ENCODE assay signal across 8 cellular contexts in genomic region chr7:91940171-91940570, GRCh38. TPM values are rescaled to one million over a fixed set of nuclear protein-coding genes. Genes with fewer than 3 reads are reported as not detected.
DNase-seq lines count a peak whose midpoint lies in the region; ATAC-seq and TF ChIP-seq lines count a peak whose summit lies in the region.

No MANE protein-coding gene starts in this region.

- H3K36me3 Mint-ChIP-seq in activated naive CD4-positive, alpha-beta T cell treated with anti-CD3 and anti-CD28 coated beads for 36 hours (ENCODE audit: low read depth) = peaks cover 4% of the 10 kb centered on the region
- H3K36me3 Mint-ChIP-seq in glutamatergic neuron (ENCODE audit: unreplicated experiment) (peaks cover 3% of the 10 kb centered on the region), osteocyte (ENCODE audit: unreplicated experiment) (no peaks in the 10 kb centered on the region)

- H3K27me3 Mint-ChIP-seq in activated naive CD4-positive, alpha-beta T cell treated with anti-CD3 and anti-CD28 coated beads for 36 hours (ENCODE audit: low read depth) = no peaks in the 10 kb centered on the region
- H3K27me3 Mint-ChIP-seq in glutamatergic neuron (ENCODE audit: unreplicated experiment) = peaks cover 8% of the 10 kb centered on the region
- H3K27me3 Mint-ChIP-seq in osteocyte (ENCODE audit: unreplicated experiment) = peaks cover 2% of the 10 kb centered on the region

- TF ChIP-seq CTCF in glutamatergic neuron (IDR thresholded peaks at IDR 0.05; ENCODE audit: partially characterized antibody, unreplicated experiment) (no peak), osteocyte (IDR thresholded peaks at IDR 0.05) (no peak)

- intact Hi-C loops in activated naive CD4-positive, alpha-beta T cell treated with anti-CD3 and anti-CD28 coated beads for 36 hours (cut with micrococcal nuclease) = loop anchor here (1.0 to 10.0 kb wide), 11 partner anchors 11 to 1595 kb away; partner anchors contain the start of genes CYP51A1, FZD1, GTPBP10 and LRRD1

- DNase-seq in NCI-H524 (lab: John Stamatoyannopoulos, UW) (peak; percentile 23 to 60), NCI-H524 treated with DMSO at 0.1 percent for 48 hours (lab: John Stamatoyannopoulos, UW) (no peak), NCI-H69 (lab: John Stamatoyannopoulos, UW) (peak; percentile 75), glutamatergic neuron (no peak), osteocyte (ENCODE audit: extremely low spot score, unreplicated experiment) (no peak)
- peak; percentile 68 for DNase-seq in activated naive CD4-positive, alpha-beta T cell treated with anti-CD3 and anti-CD28 coated beads for 36 hours

- H3K4me1 Mint-ChIP-seq in activated naive CD4-positive, alpha-beta T cell treated with anti-CD3 and anti-CD28 coated beads for 36 hours (ENCODE audit: low read depth) = peaks cover 25% of the 10 kb centered on the region
- peaks cover 10% of the 10 kb centered on the region for H3K4me1 Mint-ChIP-seq in glutamatergic neuron (ENCODE audit: low read depth, unreplicated experiment)
- H3K4me1 Mint-ChIP-seq in osteocyte (ENCODE audit: unreplicated experiment) = peaks cover 25% of the 10 kb centered on the region

- peak; percentile 25 for ATAC-seq in HG02852 (IDR thresholded peaks at IDR 0.05; ENCODE audit: unreplicated experiment)
- no peak for ATAC-seq in HG02588 (IDR thresholded peaks at IDR 0.05; ENCODE audit: unreplicated experiment)

- CTCF ChIA-PET in activated naive CD4-positive, alpha-beta T cell treated with anti-CD3 and anti-CD28 coated beads for 36 hours (lab: Charles Lee) = interaction anchor here (0.6 to 3.1 kb wide), 7 partner anchors 25 to 588 kb away, joined by 3 to 16 read pairs (median 4); partner anchors contain the start of genes GATAD1, MTERF1, PEX1 and RBM48

- H3K9me3 Mint-ChIP-seq in activated naive CD4-positive, alpha-beta T cell treated with anti-CD3 and anti-CD28 coated beads for 36 hours = no peaks in the 10 kb centered on the region
- H3K9me3 Mint-ChIP-seq in glutamatergic neuron (ENCODE audit: unreplicated experiment) (peaks cover 8% of the 10 kb centered on the region), osteocyte (ENCODE audit: unreplicated experiment) (no peaks in the 10 kb centered on the region)

- peak overlapping the region; percentile 90 for H3K4me3 Mint-ChIP-seq in activated naive CD4-positive, alpha-beta T cell treated with anti-CD3 and anti-CD28 coated beads for 36 hours
- H3K4me3 Mint-ChIP-seq in glutamatergic neuron (ENCODE audit: unreplicated experiment) = peak overlapping the region; percentile 94
- peak overlapping the region; percentile 85 for H3K4me3 Mint-ChIP-seq in osteocyte (ENCODE audit: unreplicated experiment)

- H3K27ac Mint-ChIP-seq in activated naive CD4-positive, alpha-beta T cell treated with anti-CD3 and anti-CD28 coated beads for 36 hours = peak overlapping the region; percentile 94
- H3K27ac Mint-ChIP-seq in glutamatergic neuron (ENCODE audit: unreplicated experiment) = peak overlapping the region; percentile 97
- peak overlapping the region; percentile 99 for H3K27ac Mint-ChIP-seq in osteocyte (ENCODE audit: unreplicated experiment)

RNA-seq across cellular contexts. Expression of gene AKAP9, which starts 0.5 kb away (rescaled TPM):
- 10 to 100 TPM; 20.0 to 26.2 TPM for total RNA-seq in activated naive CD4-positive, alpha-beta T cell treated with anti-CD3 and anti-CD28 coated beads for 36 hours
- total RNA-seq in glutamatergic neuron (ENCODE audit: unreplicated experiment) (66.9 TPM), osteocyte (44.9 and 47.2 TPM in 2 replicates)

RNA-seq across cellular contexts. Expression of gene MTERF1, which starts 59.7 kb away (rescaled TPM):
- total RNA-seq in activated naive CD4-positive, alpha-beta T cell treated with anti-CD3 and anti-CD28 coated beads for 36 hours = 10 to 100 TPM; 13.7 to 16.7 TPM
- total RNA-seq in glutamatergic neuron (ENCODE audit: unreplicated experiment) (17.0 TPM), osteocyte (10.2 and 10.7 TPM in 2 replicates)

Comparison
In these comparisons a context has a peak if more than half of its experiments do, and no peak if none do; other contexts are left out.
1. DNase-seq: peak in NCI-H524 (2 of 2), NCI-H69 (single experiment) and activated naive CD4-positive, alpha-beta T cell treated with anti-CD3 and anti-CD28 coated beads for 36 hours (single experiment); none in NCI-H524 treated with DMSO at 0.1 percent for 48 hours (single experiment), glutamatergic neuron (single experiment) and osteocyte (single experiment).
2. Peak in every context shown above with its lines, with median percentiles within 50 percentile points of each other: H3K27ac Mint-ChIP-seq and H3K4me3 Mint-ChIP-seq.